In genomic region chr7:148264933-148265557, GRCh38 we compare ENCODE assay signal across 8 cellular contexts.
DNase-seq lines count a peak whose midpoint lies in the region; ATAC-seq and TF ChIP-seq lines count a peak whose summit lies in the region.

No MANE protein-coding gene starts in this region.

- no peaks in the 10 kb centered on the region for H3K79me2 ChIP-seq in parathyroid adenoma

- TF ChIP-seq POLR2A in vagina (IDR thresholded peaks at IDR 0.05): no peak

- WGBS in endodermal cell (ENCODE audit: insufficient coverage in 1 of 2, insufficient read length in 1 of 2), 2 experiments: 20 to 57% methylated on average over 1 to 7 of the region's 7 CpGs

- H3K36me3 ChIP-seq in endodermal cell (ENCODE audit: control insufficient read depth, insufficient read depth, low read length) (no peaks in the 10 kb centered on the region), parathyroid adenoma (ENCODE audit: control insufficient read depth, insufficient read depth, low read length) (no peaks in the 10 kb centered on the region), vagina (no peaks in the 10 kb centered on the region)

- intact Hi-C loops in vagina (cut with DNase I): no loop called here

- ATAC-seq in HG03432 (IDR thresholded peaks at IDR 0.05; ENCODE audit: unreplicated experiment) (peak; percentile 67), HG03025 (IDR thresholded peaks at IDR 0.05; ENCODE audit: low FRiP score, unreplicated experiment) (no peak)

- no peak overlapping the region for H3K4me3 Mint-ChIP-seq in endodermal cell

- no peaks in the 10 kb centered on the region for H3K9me3 ChIP-seq in endodermal cell (ENCODE audit: control insufficient read depth, low read length)
- H3K9me3 ChIP-seq in parathyroid adenoma (ENCODE audit: control insufficient read depth, low read length): no peaks in the 10 kb centered on the region
- H3K9me3 ChIP-seq in vagina: no peaks in the 10 kb centered on the region

- H3K27ac ChIP-seq in endodermal cell (ENCODE audit: low read depth, low read length) (no peak overlapping the region), parathyroid adenoma (no peak overlapping the region), vagina (no peak overlapping the region)

- H3K36me3 Mint-ChIP-seq in endodermal cell (ENCODE audit: low read depth): no peaks in the 10 kb centered on the region

- no peak overlapping the region for H3K4me2 ChIP-seq in parathyroid adenoma (ENCODE audit: low read length)

- H3K4me3 ChIP-seq in endodermal cell (ENCODE audit: low read length): no peak overlapping the region
- no peak overlapping the region for H3K4me3 ChIP-seq in parathyroid adenoma (ENCODE audit: low read depth, low read length)
- H3K4me3 ChIP-seq in vagina: no peak overlapping the region

- no peaks in the 10 kb centered on the region for H3K4me1 ChIP-seq in endodermal cell (ENCODE audit: control insufficient read depth, insufficient read depth, low read length)
- peaks cover 3% of the 10 kb centered on the region for H3K4me1 ChIP-seq in parathyroid adenoma
- peaks cover 5% of the 10 kb centered on the region for H3K4me1 ChIP-seq in vagina

- H3K27me3 Mint-ChIP-seq in endodermal cell (ENCODE audit: insufficient read depth): no peaks in the 10 kb centered on the region

- H3K4me1 Mint-ChIP-seq in endodermal cell: peaks cover 31% of the 10 kb centered on the region

- CTCF ChIA-PET in GM10248 (lab: Yijun Ruan, JAX): interaction anchor here (0.8 to 6.3 kb wide), 29 partner anchors 9 to 1021 kb away, joined by 3 to 43 read pairs (median 3); no protein-coding TSS in a partner anchor

- TF ChIP-seq CTCF in GM10248 (IDR thresholded peaks at IDR 0.05; ENCODE audit: control extremely low read depth, extremely low read depth, low read depth, missing control alignments) (peak; percentile 75), endodermal cell (conservative IDR thresholded peaks at IDR 0.05) (peak; percentile 95), parathyroid adenoma (IDR thresholded peaks at IDR 0.05) (peak; percentile 17), vagina (IDR thresholded peaks at IDR 0.05) (no peak)

- no peaks in the 10 kb centered on the region for H3K9me3 Mint-ChIP-seq in endodermal cell

- DNase-seq in A172 (ENCODE audit: low spot score) (peak; percentile 35), GM10248 (ENCODE audit: extremely low spot score) (peak; percentile 56), NCI-H82 treated with DMSO at 0.1 percent for 48 hours (lab: John Stamatoyannopoulos, UW; ENCODE audit: unreplicated experiment) (peak; percentile 48), endodermal cell (peak; percentile 77), vagina (ENCODE audit: extremely low spot score in 2 of 2) (no peak)

- H2AFZ ChIP-seq in parathyroid adenoma: no peak overlapping the region

- POLR2A ChIA-PET in GM10248 (lab: Yijun Ruan, JAX): no interaction called here

- H3K9ac ChIP-seq in endodermal cell (ENCODE audit: extremely low read depth, low read length, poor library complexity, severe bottlenecking) (no peak overlapping the region), parathyroid adenoma (no peak overlapping the region)

- H3K27ac Mint-ChIP-seq in endodermal cell: no peak overlapping the region

- H3K27me3 ChIP-seq in endodermal cell (ENCODE audit: control insufficient read depth, insufficient read depth, low read length, poor library complexity, severe bottlenecking): no peaks in the 10 kb centered on the region
- H3K27me3 ChIP-seq in parathyroid adenoma (ENCODE audit: control insufficient read depth, insufficient read depth, low read length): no peaks in the 10 kb centered on the region
- H3K27me3 ChIP-seq in vagina: no peaks in the 10 kb centered on the region

Comparison
In these comparisons a context has a peak if more than half of its experiments do, and no peak if none do; other contexts are left out.
1. DNase-seq: peak in A172 (single experiment), GM10248 (single experiment), NCI-H82 treated with DMSO at 0.1 percent for 48 hours (single experiment) and endodermal cell (single experiment); none in vagina (0 of 2).
2. CTCF ChIP-seq: peak in GM10248 (single experiment), endodermal cell (single experiment) and parathyroid adenoma (single experiment); none in vagina (0 of 3).